ENCODE assay signal across 8 cellular contexts in the genomic region with DNA sequence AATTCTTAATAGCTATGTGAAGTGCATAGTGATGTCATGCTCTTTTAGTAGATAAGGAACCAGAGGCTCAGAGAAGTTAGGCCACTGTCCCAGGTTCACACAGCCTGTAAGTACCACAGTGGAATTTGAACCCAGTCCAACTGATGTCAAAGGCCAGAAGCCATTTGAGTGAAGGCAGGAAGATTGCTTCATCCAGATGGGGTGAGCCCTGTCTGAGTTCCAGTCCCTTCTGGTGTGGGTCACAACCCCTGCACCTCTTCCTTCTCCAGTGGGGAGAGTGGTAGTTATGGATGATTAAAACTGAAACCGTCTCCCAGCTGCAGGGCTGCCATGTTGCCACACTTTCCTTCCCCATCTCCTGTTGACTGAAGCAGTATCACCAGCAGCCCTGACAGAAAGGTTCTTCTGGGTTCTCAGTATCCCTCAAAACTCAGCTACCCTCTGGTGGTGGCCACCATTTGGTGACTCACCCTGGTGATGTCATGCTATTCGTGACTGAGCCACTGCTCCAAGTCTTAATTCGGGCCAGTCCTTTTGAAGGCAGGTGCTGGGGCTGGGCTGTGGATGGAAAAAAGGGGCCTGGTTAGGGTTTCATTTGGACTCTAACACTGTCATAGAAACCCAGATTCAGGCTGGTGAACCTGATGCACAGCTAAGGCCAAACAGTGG. TPM values are rescaled to one million over a fixed set of nuclear protein-coding genes. Genes with fewer than 3 reads are reported as not detected.
DNase-seq lines count a peak whose midpoint lies in the region; ATAC-seq and TF ChIP-seq lines count a peak whose summit lies in the region.

No MANE protein-coding gene starts in this region.

- dilution Hi-C loops in mammary epithelial cell (cut with HindIII; ENCODE audit: low sequenced_read_pairs) = no loop called here

- intact Hi-C loops in mammary epithelial cell (cut with micrococcal nuclease) = no loop called here

- no peaks in the 10 kb centered on the region for H4K20me1 ChIP-seq in mammary epithelial cell (ENCODE audit: insufficient read depth, low read length)

- CTCF ChIA-PET in mammary epithelial cell (lab: Charles Lee; ENCODE audit: low non-redundant PET) = no interaction called here

- H3K4me3 ChIP-seq in mammary epithelial cell (replicated peaks in 1 of 3; ENCODE audit: insufficient read depth in 1 of 3, low read depth in 2 of 3, low read length in 3 of 3) (no peak overlapping the region), mesenchymal stem cell (ENCODE audit: insufficient read depth in 1 of 2, low read depth in 1 of 2, low read length in 2 of 2) (no peak overlapping the region), thymus (ENCODE audit: low read length) (no peak overlapping the region)

- H3K9ac ChIP-seq in mammary epithelial cell (ENCODE audit: insufficient read depth, low read length) (no peak overlapping the region), mesenchymal stem cell (ENCODE audit: low read length) (peak overlapping the region; percentile 14)

- H2BK120ac ChIP-seq in mesenchymal stem cell (ENCODE audit: low read depth, low read length) = no peak overlapping the region

- peak overlapping the region in 1 of 2 experiments; percentile 55 for H3K18ac ChIP-seq in mesenchymal stem cell (ENCODE audit: low read depth in 1 of 2, low read length in 2 of 2)

- H2BK5ac ChIP-seq in mesenchymal stem cell (ENCODE audit: low read depth, low read length, poor library complexity, severe bottlenecking) = no peak overlapping the region

- H2BK15ac ChIP-seq in mesenchymal stem cell (ENCODE audit: low read depth, poor library complexity, severe bottlenecking) = no peak overlapping the region

- H3K23ac ChIP-seq in mesenchymal stem cell (ENCODE audit: low read length in 2 of 2) = no peak overlapping the region

- H3K79me2 ChIP-seq in mammary epithelial cell (ENCODE audit: insufficient read depth, low read length) = peaks cover 33% of the 10 kb centered on the region

- H3K14ac ChIP-seq in mesenchymal stem cell (ENCODE audit: low read length in 2 of 2) = peak overlapping the region in 1 of 2 experiments; percentile 64

- H4K91ac ChIP-seq in mesenchymal stem cell (ENCODE audit: low read length) = no peak overlapping the region

- H3K4me1 ChIP-seq in mammary epithelial cell (ENCODE audit: insufficient read depth, low read length) (peaks cover 28% of the 10 kb centered on the region), mesenchymal stem cell (ENCODE audit: control insufficient read depth, insufficient read depth, low read depth, low read length) (peaks cover 32% of the 10 kb centered on the region), thymus (ENCODE audit: control insufficient read depth, insufficient read depth, low read length) (peaks cover 6% of the 10 kb centered on the region)

- no peak overlapping the region for H4K8ac ChIP-seq in mesenchymal stem cell (ENCODE audit: low read length)

- no peaks in the 10 kb centered on the region for H3K9me3 ChIP-seq in mammary epithelial cell (replicated peaks; ENCODE audit: insufficient read depth, low read length)
- H3K9me3 ChIP-seq in mesenchymal stem cell (ENCODE audit: control insufficient read depth, low read length) = no peaks in the 10 kb centered on the region
- no peaks in the 10 kb centered on the region for H3K9me3 ChIP-seq in thymus (ENCODE audit: control insufficient read depth)

- H3K4ac ChIP-seq in mesenchymal stem cell (ENCODE audit: low read depth in 1 of 2, low read length in 2 of 2) = no peak overlapping the region

- no peak for TF ChIP-seq CTCF in mammary epithelial cell (conservative IDR thresholded peaks at IDR 0.05 in 1 of 2, IDR thresholded peaks at IDR 0.05 in 1 of 2; ENCODE audit: extremely low read depth in 1 of 2, insufficient read depth in 1 of 2, low read depth in 1 of 2, low read length in 2 of 2)

- ATAC-seq in SK-N-SH treated with all-trans-retinoic acid at 6 μM for 48 hours (no peak), GM21786 (IDR thresholded peaks at IDR 0.05; ENCODE audit: unreplicated experiment) (no peak), GM21381 (IDR thresholded peaks at IDR 0.05; ENCODE audit: unreplicated experiment) (no peak)

- no peaks in the 10 kb centered on the region for H3K27me3 ChIP-seq in mammary epithelial cell (ENCODE audit: insufficient read depth, low read length)
- H3K27me3 ChIP-seq in mesenchymal stem cell (ENCODE audit: control insufficient read depth in 1 of 2, insufficient read depth in 1 of 2, low read length in 2 of 2) = no peaks in the 10 kb centered on the region
- H3K27me3 ChIP-seq in thymus (ENCODE audit: control insufficient read depth, insufficient read depth) = no peaks in the 10 kb centered on the region

- no peak overlapping the region for H3K27ac ChIP-seq in mammary epithelial cell (ENCODE audit: insufficient read depth, low read depth, low read length)
- H3K27ac ChIP-seq in mesenchymal stem cell (ENCODE audit: low read length, poor library complexity, severe bottlenecking) = no peak overlapping the region
- peak overlapping the region; percentile 15 for H3K27ac ChIP-seq in thymus (ENCODE audit: low read depth)

- WGBS in mammary epithelial cell (ENCODE audit: low coverage, missing lambda C conversion rate) = 58% methylated on average over 3 of the region's 3 CpGs
- 12% methylated on average over 2 of the region's 3 CpGs for WGBS in mesenchymal stem cell
- WGBS in thymus = 92% methylated on average over 3 of the region's 3 CpGs

- peaks cover 10% of the 10 kb centered on the region for H3K79me1 ChIP-seq in mesenchymal stem cell (replicated peaks; ENCODE audit: low read length, poor library complexity, severe bottlenecking)

- in situ Hi-C loops in mammary epithelial cell (cut with MboI; ENCODE audit: low sequenced_read_pairs in 2 of 2) = no loop called here

- H3K36me3 ChIP-seq in mammary epithelial cell (ENCODE audit: insufficient read depth, low read length) (peaks cover 2% of the 10 kb centered on the region), mesenchymal stem cell (ENCODE audit: control insufficient read depth in 1 of 2, insufficient read depth in 2 of 2, low read depth in 1 of 2, low read length in 2 of 2) (peaks cover 0 to 7% of the 10 kb centered on the region in 2 experiments), thymus (ENCODE audit: control insufficient read depth, insufficient read depth) (no peaks in the 10 kb centered on the region)

- DNase-seq in GF-D8 (lab: John Stamatoyannopoulos, UW) (peak; percentile 69), mammary epithelial cell (peak; percentile 56), mesenchymal stem cell (peak; percentile 92), NCI-H2029 treated with DMSO at 0.1 percent for 48 hours (lab: John Stamatoyannopoulos, UW) (no peak)

- peak overlapping the region; percentile 33 to 69 for H2BK12ac ChIP-seq in mesenchymal stem cell (ENCODE audit: low read length in 2 of 2)

- H2AFZ ChIP-seq in mammary epithelial cell (ENCODE audit: low read depth, low read length) = no peak overlapping the region
- H2AFZ ChIP-seq in mesenchymal stem cell (ENCODE audit: low read depth, low read length) = no peak overlapping the region

- BruUV-seq in mammary epithelial cell (replicated peaks; lab: Mats Ljungman, UMichigan) = no TSS peak

- H2AK5ac ChIP-seq in mesenchymal stem cell (ENCODE audit: low read length, severe bottlenecking) = no peak overlapping the region

- H3K4me2 ChIP-seq in mammary epithelial cell (ENCODE audit: insufficient read depth, low read depth, low read length) (no peak overlapping the region), mesenchymal stem cell (ENCODE audit: low read length, poor library complexity, severe bottlenecking) (no peak overlapping the region)

TF ChIP-seq in SK-N-SH treated with all-trans-retinoic acid at 6 μM for 48 hours, 23 proteins besides CTCF, POLR2A, EP300 and RAD21:
- TF ChIP-seq TOX (CRISPR knock-in tag; IDR thresholded peaks at IDR 0.05; ENCODE audit: borderline replicate concordance) (no peak), CSDC2 (CRISPR knock-in tag; IDR thresholded peaks at IDR 0.05) (no peak), ISL1 (CRISPR knock-in tag; IDR thresholded peaks at IDR 0.05) (no peak), ZC3H10 (CRISPR knock-in tag; IDR thresholded peaks at IDR 0.05) (no peak), RARB (CRISPR knock-in tag; IDR thresholded peaks at IDR 0.05) (no peak), GLIS3 (CRISPR knock-in tag; IDR thresholded peaks at IDR 0.05) (no peak), ZNF8 (CRISPR knock-in tag; IDR thresholded peaks at IDR 0.05) (peak; percentile 64; the same call in 1 of the 2 replicates)
TF ChIP-seq in SK-N-SH treated with all-trans-retinoic acid at 6 μM for 48 hours: peak in this region for 1.

RNA-seq across cellular contexts. Expression of a gene that starts 1.5 kb away (rescaled TPM):
- total RNA-seq in mammary epithelial cell = 1 to 10 TPM; 1.5 to 2.0 TPM
- 1.2 TPM for polyA plus RNA-seq in mammary epithelial cell
- not detected for polyA minus RNA-seq in mammary epithelial cell
- not detected for polyA plus RNA-seq in mesenchymal stem cell (2013, experiment 1 of 2)
- 0.03 TPM for polyA plus RNA-seq in mesenchymal stem cell (2013, experiment 2 of 2)
- polyA plus RNA-seq in thymus = 0.46 TPM

RNA-seq across cellular contexts. Expression of a gene that starts 20.4 kb away (rescaled TPM):
- 10 to 100 TPM; 32.0 to 49.5 TPM for total RNA-seq in mammary epithelial cell
- 68.1 TPM for polyA plus RNA-seq in mammary epithelial cell
- 14.6 TPM for polyA minus RNA-seq in mammary epithelial cell
- 77.8 TPM for polyA plus RNA-seq in mesenchymal stem cell (2013, experiment 1 of 2)
- 80.7 TPM for polyA plus RNA-seq in mesenchymal stem cell (2013, experiment 2 of 2)
- 52.4 TPM for polyA plus RNA-seq in thymus

RNA-seq across cellular contexts. Expression of a gene that starts 32.2 kb away (rescaled TPM):
- total RNA-seq in mammary epithelial cell = 1 to 10 TPM; 5.0 to 7.0 TPM
- polyA plus RNA-seq in mammary epithelial cell (6.5 TPM), thymus (12.0 TPM)
- polyA minus RNA-seq in mammary epithelial cell = 0.41 TPM
- polyA plus RNA-seq in mesenchymal stem cell (2013, experiment 1 of 2) = 7.3 TPM
- polyA plus RNA-seq in mesenchymal stem cell (2013, experiment 2 of 2) = 7.5 TPM

RNA-seq across cellular contexts. Expression of a gene that starts 34.2 kb away (rescaled TPM):
- total RNA-seq in mammary epithelial cell = under 1 TPM; 0.50 to 0.82 TPM
- polyA plus RNA-seq in mammary epithelial cell (0.16 TPM), thymus (3.8 TPM)
- not detected for polyA minus RNA-seq in mammary epithelial cell
- polyA plus RNA-seq in mesenchymal stem cell (2013, experiment 1 of 2) = 2.6 TPM
- polyA plus RNA-seq in mesenchymal stem cell (2013, experiment 2 of 2) = 2.2 TPM

RNA-seq across cellular contexts. Expression of a gene that starts 49.7 kb away (rescaled TPM):
- 100 to 1,000 TPM; 111 to 138 TPM for total RNA-seq in mammary epithelial cell
- 121 TPM for polyA plus RNA-seq in mammary epithelial cell
- 145 TPM for polyA minus RNA-seq in mammary epithelial cell
- polyA plus RNA-seq in mesenchymal stem cell (2013, experiment 1 of 2) = 87.9 TPM
- polyA plus RNA-seq in mesenchymal stem cell (2013, experiment 2 of 2) = 88.7 TPM
- 63.7 TPM for polyA plus RNA-seq in thymus
